In genomic region chr12:119744900-119745606, GRCh38 we compare ENCODE assay signal across 25 cellular contexts.
"Had no signal": no experiment of that assay in that cellular context is flagged by ENCODE, and none has a peak within 500 bp of the region (broad histone marks: within the 10 kb centered on the region; RNA-seq: fewer than 3 reads in every experiment).

No MANE protein-coding gene starts in this region.

- FAIRE-seq: endothelial cell of umbilical vein, islet of Langerhans had no signal

- DNase-seq: effector CD8-positive, alpha-beta T cell; foreskin keratinocyte; heart left ventricle; hippocampal formation; left cardiac atrium; left lung; mesendoderm; midbrain; naive thymus-derived CD8-positive, alpha-beta T cell; nephron progenitor cell; nucleus accumbens; sigmoid colon; stimulated activated CD4-positive, alpha-beta T cell treated with anti-CD3 and anti-CD28 coated beads, Interleukin-2, amount 100 ng/mL, for 24 hours; stimulated activated CD4-positive, alpha-beta T cell treated with anti-CD3 and anti-CD28 coated beads, Interleukin-4, amount 100 ng/mL, for 24 hours; stimulated activated naive CD4-positive, alpha-beta T cell treated with Interleukin-2 at 50 U/mL for 16 hours; stomach; thyroid gland; trophoblast cell had no signal

- H3K4me3 ChIP-seq: esophagus muscularis mucosa, gastroesophageal sphincter, heart left ventricle, left lung, prostate gland, right atrium auricular region, sigmoid colon, stomach, thyroid gland, vagina had no signal
